Comparison of ENCODE assay signal across 1 cellular context in genomic region chr12:89319111-89319510, GRCh38.
TF ChIP-seq lines count a peak whose summit lies in the region.

No MANE protein-coding gene starts in this region.

TF ChIP-seq in WTC11, 78 proteins besides CTCF, POLR2A, EP300 and RAD21 (continued from another document):
- TF ChIP-seq ELF4 (CRISPR knock-in tag; IDR thresholded peaks at IDR 0.05; ENCODE audit: low read depth) (no peak), RELA (CRISPR knock-in tag; IDR thresholded peaks at IDR 0.05; ENCODE audit: borderline replicate concordance) (no peak), JAZF1 (CRISPR knock-in tag; IDR thresholded peaks at IDR 0.05) (no peak), PRDM15 (CRISPR knock-in tag; IDR thresholded peaks at IDR 0.05) (no peak)
